ENCODE assay signal across 1 cellular context in genomic region chr1:193123751-193124150, GRCh38.
TF ChIP-seq lines count a peak whose summit lies in the region.

No MANE protein-coding gene starts in this region.

TF ChIP-seq in SK-N-SH treated with all-trans-retinoic acid at 6 μM for 48 hours, 23 proteins besides CTCF, POLR2A, EP300 and RAD21 (continued from another document):
- TF ChIP-seq TSHZ2 (CRISPR knock-in tag; IDR thresholded peaks at IDR 0.05) (no peak), ZFP30 (CRISPR knock-in tag; IDR thresholded peaks at IDR 0.05) (no peak), RARB (CRISPR knock-in tag; IDR thresholded peaks at IDR 0.05) (no peak), SNAI2 (CRISPR knock-in tag; IDR thresholded peaks at IDR 0.05) (no peak)
